In genomic region chr7:48096273-48096672, GRCh38 we compare ENCODE assay signal across 12 cellular contexts. TPM values are rescaled to one million over a fixed set of nuclear protein-coding genes. Genes with fewer than 3 reads are reported as not detected.
DNase-seq lines count a peak whose midpoint lies in the region; ATAC-seq and TF ChIP-seq lines count a peak whose summit lies in the region.
"Had no signal": no experiment of that assay in that cellular context is flagged by ENCODE, and none has a peak within 500 bp of the region (broad histone marks: within the 10 kb centered on the region; RNA-seq: fewer than 3 reads in every experiment).

No MANE protein-coding gene starts in this region.

- H3K27me3 ChIP-seq in spleen (replicated peaks in 1 of 7), result no peaks in the 10 kb centered on the region

- ATAC-seq in activated CD8-positive, alpha-beta memory T cell treated with anti-CD3 and anti-CD28 coated beads, Interleukin-2, amount 10 ng/mL, durations not matched to agents 7 days and 5 days, result peak; percentile 46
- ATAC-seq in effector memory CD8-positive, alpha-beta T cell (replicated peaks), result peak; percentile 33
- ATAC-seq: Panc1 had no signal

- H3K4me1 ChIP-seq in spleen, result peaks cover 26 to 99% (median 68%) of the 10 kb centered on the region in 6 donors

- H3K4me1 Mint-ChIP-seq in activated CD8-positive, alpha-beta memory T cell treated with anti-CD3 and anti-CD28 coated beads, Interleukin-2, amount 10 ng/mL, durations not matched to agents 7 days and 5 days, result peaks cover 77% of the 10 kb centered on the region
- peaks cover 73 to 81% of the 10 kb centered on the region in 2 donors for H3K4me1 Mint-ChIP-seq in effector memory CD8-positive, alpha-beta T cell (ENCODE audit: low read depth in 2 of 2)

- DNase-seq in activated CD8-positive, alpha-beta memory T cell treated with anti-CD3 and anti-CD28 coated beads, Interleukin-2, amount 10 ng/mL, durations not matched to agents 7 days and 5 days, result peak; percentile 68
- no peak for DNase-seq in activated CD8-positive, alpha-beta memory T cell treated with anti-CD3 and anti-CD28 coated beads, Interleukin-2, amount 50 U/mL, for 48 hours
- DNase-seq in RWPE1 (ENCODE audit: low spot score), result no peak
- DNase-seq in effector memory CD8-positive, alpha-beta T cell, result no peak
- peak; percentile 82 for DNase-seq in spleen
- DNase-seq in NCI-H2029 treated with DMSO at 0.1 percent for 48 hours (lab: John Stamatoyannopoulos, UW), result no peak
- DNase-seq in SW480 (ENCODE audit: low spot score), result no peak
- no peak for DNase-seq in HCEC 1CT
- DNase-seq: amygdala, NCI-H2029, WERI-Rb-1 had no signal

- no peak for TF ChIP-seq POLR2A in spleen (IDR thresholded peaks at IDR 0.05)

- H3K27ac Mint-ChIP-seq in activated CD8-positive, alpha-beta memory T cell treated with anti-CD3 and anti-CD28 coated beads, Interleukin-2, amount 10 ng/mL, durations not matched to agents 7 days and 5 days, result peak overlapping the region; percentile 90
- H3K27ac Mint-ChIP-seq in effector memory CD8-positive, alpha-beta T cell, result peak overlapping the region; percentile 94 to 96

- H3K9me3 ChIP-seq in spleen, result no peaks in the 10 kb centered on the region

- no peaks in the 10 kb centered on the region for H3K27me3 Mint-ChIP-seq in activated CD8-positive, alpha-beta memory T cell treated with anti-CD3 and anti-CD28 coated beads, Interleukin-2, amount 10 ng/mL, durations not matched to agents 7 days and 5 days
- no peaks in the 10 kb centered on the region for H3K27me3 Mint-ChIP-seq in effector memory CD8-positive, alpha-beta T cell

- 26 to 51% (median 43%) methylated on average over 2 of the region's 2 CpGs for WGBS in spleen, 5 donors

- CTCF ChIA-PET in activated CD8-positive, alpha-beta memory T cell treated with anti-CD3 and anti-CD28 coated beads, Interleukin-2, amount 10 ng/mL, durations not matched to agents 7 days and 5 days (lab: Charles Lee), result interaction anchor here (0.8 to 2.9 kb wide), 7 partner anchors 9 to 151 kb away, joined by 3 to 19 read pairs (median 5); no protein-coding TSS in a partner anchor
- CTCF ChIA-PET in RWPE1 (lab: Yijun Ruan, JAX), result interaction anchor here (1.0 to 1.4 kb wide), 2 partner anchors 14 kb away, joined by 3 to 4 read pairs; no protein-coding TSS in a partner anchor

- H3K36me3 Mint-ChIP-seq in activated CD8-positive, alpha-beta memory T cell treated with anti-CD3 and anti-CD28 coated beads, Interleukin-2, amount 10 ng/mL, durations not matched to agents 7 days and 5 days, result peaks cover 73% of the 10 kb centered on the region
- peaks cover 88% of the 10 kb centered on the region for H3K36me3 Mint-ChIP-seq in effector memory CD8-positive, alpha-beta T cell (ENCODE audit: insufficient read depth)

- H3K36me3 ChIP-seq in spleen, result peaks cover 0 to 97% (median 29%) of the 10 kb centered on the region in 6 donors
- H3K36me3 ChIP-seq: WERI-Rb-1 had no signal

- peak overlapping the region; percentile 54 for H3K4me3 Mint-ChIP-seq in activated CD8-positive, alpha-beta memory T cell treated with anti-CD3 and anti-CD28 coated beads, Interleukin-2, amount 10 ng/mL, durations not matched to agents 7 days and 5 days
- peak overlapping the region; percentile 67 to 77 for H3K4me3 Mint-ChIP-seq in effector memory CD8-positive, alpha-beta T cell

- H3K9me3 Mint-ChIP-seq in activated CD8-positive, alpha-beta memory T cell treated with anti-CD3 and anti-CD28 coated beads, Interleukin-2, amount 10 ng/mL, durations not matched to agents 7 days and 5 days (ENCODE audit: low read depth), result no peaks in the 10 kb centered on the region
- no peaks in the 10 kb centered on the region for H3K9me3 Mint-ChIP-seq in effector memory CD8-positive, alpha-beta T cell

- intact Hi-C loops in spleen (cut with DNase I; ENCODE audit: low total_unique reads), result no loop called here

- H3K4me3 ChIP-seq in spleen, result peak overlapping the region in 2 of 8 donors; percentile 15 to 44

- peak overlapping the region; percentile 79 for H3K27ac ChIP-seq in RWPE1
- H3K27ac ChIP-seq in spleen, result peak overlapping the region; percentile 53 to 95 (median 86)
- H3K27ac ChIP-seq: WERI-Rb-1 had no signal

- POLR2A ChIA-PET in RWPE1 (lab: Yijun Ruan, JAX; ENCODE audit: low non-redundant PET), result no interaction called here

- TF ChIP-seq CTCF in RWPE1 (conservative IDR thresholded peaks at IDR 0.05; ENCODE audit: low read depth) (no peak), spleen (IDR thresholded peaks at IDR 0.05 in 8 of 11, conservative IDR thresholded peaks at IDR 0.05 in 3 of 11) (no peak)

RNA-seq across cellular contexts. Expression of gene UPP1, which starts 7.2 kb away (rescaled TPM):
- total RNA-seq in activated CD8-positive, alpha-beta memory T cell treated with anti-CD3 and anti-CD28 coated beads, Interleukin-2, amount 10 ng/mL, durations not matched to agents 7 days and 5 days, result 10 to 100 TPM; 57.9 to 87.6 TPM
- total RNA-seq in spleen, result 10 to 100 TPM; 22.2 to 80.0 (median 54.4) TPM
- 10 to 100 TPM; 30.2 to 70.1 (median 56.3) TPM for polyA plus RNA-seq in spleen

Comparison
In these comparisons a context has a peak if more than half of its experiments do, and no peak if none do; other contexts are left out.
1. DNase-seq: peak in activated CD8-positive, alpha-beta memory T cell treated with anti-CD3 and anti-CD28 coated beads, Interleukin-2, amount 10 ng/mL, durations not matched to agents 7 days and 5 days (single experiment) and spleen (single experiment); none in activated CD8-positive, alpha-beta memory T cell treated with anti-CD3 and anti-CD28 coated beads, Interleukin-2, amount 50 U/mL, for 48 hours (single experiment), RWPE1 (single experiment), effector memory CD8-positive, alpha-beta T cell (0 of 3), NCI-H2029 treated with DMSO at 0.1 percent for 48 hours (single experiment), SW480 (single experiment) and HCEC 1CT (single experiment).